In the genomic region with DNA sequence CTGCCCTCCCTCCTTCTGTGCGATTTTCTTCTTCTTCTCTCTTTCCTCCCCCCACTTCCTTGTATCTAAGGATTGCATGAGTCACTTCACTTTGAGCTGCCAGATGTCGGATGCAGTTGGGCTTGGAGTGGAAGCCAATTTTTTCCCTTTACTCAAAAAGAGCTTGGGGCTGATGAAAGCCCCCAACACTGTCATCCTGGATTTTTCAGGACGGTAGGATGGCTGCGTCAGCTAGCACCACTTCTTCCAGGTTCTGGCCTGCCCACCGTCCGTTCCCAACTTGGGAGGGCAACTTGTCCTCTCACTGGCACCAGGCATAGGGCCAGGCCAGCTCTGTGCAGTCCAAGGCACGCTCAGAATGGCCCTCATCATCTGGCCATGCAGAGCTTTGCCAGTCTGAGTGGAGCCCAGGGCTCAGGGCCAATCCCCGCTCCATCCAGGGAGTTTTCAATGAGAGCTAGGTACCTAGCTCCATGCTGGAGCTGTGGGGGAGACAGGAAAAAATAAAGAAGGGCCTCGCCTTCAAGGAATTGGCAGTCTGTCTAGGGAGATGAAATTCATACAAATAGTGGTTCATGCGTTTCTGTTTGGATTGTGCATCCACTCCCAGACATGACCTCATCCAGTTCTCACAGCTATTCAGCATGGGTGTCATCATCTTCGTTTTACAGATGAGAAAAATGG, we compare ENCODE assay signal across 1 cellular context.
TF ChIP-seq lines count a peak whose summit lies in the region.

No MANE protein-coding gene starts in this region.

TF ChIP-seq in H1, 55 proteins besides CTCF, POLR2A, EP300 and RAD21:
- TF ChIP-seq, protein P1, sequence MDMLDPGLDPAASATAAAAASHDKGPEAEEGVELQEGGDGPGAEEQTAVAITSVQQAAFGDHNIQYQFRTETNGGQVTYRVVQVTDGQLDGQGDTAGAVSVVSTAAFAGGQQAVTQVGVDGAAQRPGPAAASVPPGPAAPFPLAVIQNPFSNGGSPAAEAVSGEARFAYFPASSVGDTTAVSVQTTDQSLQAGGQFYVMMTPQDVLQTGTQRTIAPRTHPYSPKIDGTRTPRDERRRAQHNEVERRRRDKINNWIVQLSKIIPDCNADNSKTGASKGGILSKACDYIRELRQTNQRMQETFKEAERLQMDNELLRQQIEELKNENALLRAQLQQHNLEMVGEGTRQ (IDR thresholded peaks at IDR 0.05; ENCODE audit: low read length): no peak
- TF ChIP-seq TBP (IDR thresholded peaks at IDR 0.05; ENCODE audit: low read depth, low read length): no peak
- no peak for TF ChIP-seq CTBP2 (IDR thresholded peaks at IDR 0.05; ENCODE audit: borderline replicate concordance, insufficient read depth, insufficient read length, low read length)
- TF ChIP-seq HDAC2 (IDR thresholded peaks at IDR 0.05; ENCODE audit: borderline replicate concordance in 1 of 2, low read depth in 2 of 2, low read length in 2 of 2): no peak
- no peak for TF ChIP-seq SP2 (IDR thresholded peaks at IDR 0.05; ENCODE audit: low read length)
- no peak for TF ChIP-seq CREB1 (IDR thresholded peaks at IDR 0.05)
- TF ChIP-seq GTF2F1 (IDR thresholded peaks at IDR 0.05; ENCODE audit: borderline replicate concordance, low read depth, low read length): no peak
- no peak for TF ChIP-seq SP4 (IDR thresholded peaks at IDR 0.05; ENCODE audit: low read length)
- TF ChIP-seq BRCA1 (IDR thresholded peaks at IDR 0.05; ENCODE audit: low read depth, low read length): no peak
- TF ChIP-seq TAF1 (IDR thresholded peaks at IDR 0.05; ENCODE audit: low read depth, low read length): no peak
